ENCODE assay signal across 39 cellular contexts in the genomic region with DNA sequence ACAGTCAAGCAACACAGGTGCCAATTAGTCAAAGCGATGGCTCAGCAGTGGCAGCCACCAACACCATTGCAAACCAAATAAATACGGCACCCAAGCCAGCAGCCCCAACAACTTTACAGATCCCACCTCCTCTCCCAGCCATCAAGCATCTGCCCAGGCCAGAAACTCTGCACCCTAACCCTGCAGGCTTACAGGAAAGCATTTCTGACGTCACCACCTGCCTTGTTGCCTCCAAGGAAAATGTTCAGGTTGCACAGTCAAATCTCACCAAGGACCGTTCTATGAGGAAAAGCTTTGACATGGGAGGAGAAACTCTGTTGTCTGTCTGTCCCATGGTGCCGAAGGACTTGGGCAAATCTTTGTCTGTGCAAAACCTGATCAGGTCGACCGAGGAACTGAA. TPM values are rescaled to one million over a fixed set of nuclear protein-coding genes. Genes with fewer than 3 reads are reported as not detected.
"Had no signal": no experiment of that assay in that cellular context is flagged by ENCODE, and none has a peak within 500 bp of the region (broad histone marks: within the 10 kb centered on the region; RNA-seq: fewer than 3 reads in every experiment).

No MANE protein-coding gene starts in this region.

- H3K27ac Mint-ChIP-seq: activated B cell treated with CpG ODN at 0.5 μM for 24 hours; activated CD4-positive, alpha-beta memory T cell treated with anti-CD3 and anti-CD28 coated beads for 36 hours; activated CD4-positive, alpha-beta T cell treated with anti-CD3 and anti-CD28 coated beads, Interleukin-2, amount 10 ng/mL, durations not matched to agents 24 days and 14 days; activated CD8-positive, alpha-beta T cell treated with anti-CD3 and anti-CD28 coated beads for 36 hours; activated naive CD4-positive, alpha-beta T cell treated with anti-CD3 and anti-CD28 coated beads, Interleukin-2, amount 10 ng/mL, durations not matched to agents 7 days and 5 days; activated naive CD4-positive, alpha-beta T cell treated with anti-CD3 and anti-CD28 coated beads, Interleukin-2, amount 50 U/mL, for 24 hours; activated naive CD8-positive, alpha-beta T cell; activated naive CD8-positive, alpha-beta T cell treated with anti-CD3 and anti-CD28 coated beads, Interleukin-2, amount 10 ng/mL, durations not matched to agents 7 days and 5 days; activated naive CD8-positive, alpha-beta T cell treated with anti-CD3 and anti-CD28 coated beads, Interleukin-2, amount 50 U/mL, for 24 hours; activated T-helper 2 cell treated with anti-CD3 and anti-CD28 coated beads, Interferon-gamma antibody, Interleukin-2, Interleukin-4, amounts not matched to agents 10 μg/mL and 5 μg/mL and 100 μg/mL, durations not matched to agents 14 hours and 24 hours and 36 hours; brain; T-helper 1 cell treated with Interleukin-12 subunit alpha and Interleukin-12 subunit beta and Interleukin-4 antibody, amounts not matched to agents 30 μg/mL and 1 μg/mL, for 36 hours; T-helper 2 cell treated with Interferon-gamma antibody and Interleukin-4, amounts not matched to agents 5 μg/mL and 100 μg/mL, for 36 hours had no signal

- H3K4me1 ChIP-seq: ascending aorta had no signal

- H3K9me3 Mint-ChIP-seq: activated B cell treated with CpG ODN at 0.5 μM for 24 hours; activated CD4-positive, alpha-beta memory T cell treated with anti-CD3 and anti-CD28 coated beads for 36 hours; activated CD4-positive, alpha-beta T cell treated with anti-CD3 and anti-CD28 coated beads, Interleukin-2, amount 10 ng/mL, durations not matched to agents 24 days and 14 days; activated CD8-positive, alpha-beta T cell treated with anti-CD3 and anti-CD28 coated beads for 36 hours; activated naive CD4-positive, alpha-beta T cell treated with anti-CD3 and anti-CD28 coated beads, Interleukin-2, amount 10 ng/mL, durations not matched to agents 7 days and 5 days; activated naive CD4-positive, alpha-beta T cell treated with anti-CD3 and anti-CD28 coated beads, Interleukin-2, amount 50 U/mL, for 24 hours; activated naive CD8-positive, alpha-beta T cell treated with anti-CD3 and anti-CD28 coated beads, Interleukin-2, amount 10 ng/mL, durations not matched to agents 7 days and 5 days; activated naive CD8-positive, alpha-beta T cell treated with anti-CD3 and anti-CD28 coated beads, Interleukin-2, amount 50 U/mL, for 24 hours; activated T-cell treated with anti-CD3 and anti-CD28 coated beads, Interleukin-2, amount 50 U/mL, for 4 hours; activated T-helper 2 cell treated with anti-CD3 and anti-CD28 coated beads, Interferon-gamma antibody, Interleukin-2, Interleukin-4, amounts not matched to agents 10 μg/mL and 5 μg/mL and 100 μg/mL, durations not matched to agents 14 hours and 24 hours and 36 hours; brain; central memory CD8-positive, alpha-beta T cell; T-helper 1 cell treated with Interleukin-12 subunit alpha and Interleukin-12 subunit beta and Interleukin-4 antibody, amounts not matched to agents 30 μg/mL and 1 μg/mL, for 36 hours; T-helper 2 cell treated with Interferon-gamma antibody and Interleukin-4, amounts not matched to agents 5 μg/mL and 100 μg/mL, for 36 hours had no signal

- H3K27me3 ChIP-seq: ascending aorta, cardiac muscle cell had no signal

- H3K36me3 Mint-ChIP-seq: activated naive CD4-positive, alpha-beta T cell treated with anti-CD3 and anti-CD28 coated beads, Interleukin-2, amount 10 ng/mL, durations not matched to agents 7 days and 5 days; activated naive CD8-positive, alpha-beta T cell treated with anti-CD3 and anti-CD28 coated beads, Interleukin-2, amount 10 ng/mL, durations not matched to agents 7 days and 5 days; brain had no signal

- FAIRE-seq: TTC549 had no signal

- H3K27me3 Mint-ChIP-seq: activated B cell treated with CpG ODN at 0.5 μM for 24 hours; activated CD4-positive, alpha-beta memory T cell treated with anti-CD3 and anti-CD28 coated beads for 36 hours; activated CD4-positive, alpha-beta T cell treated with anti-CD3 and anti-CD28 coated beads, Interleukin-2, amount 10 ng/mL, durations not matched to agents 24 days and 14 days; activated CD8-positive, alpha-beta T cell treated with anti-CD3 and anti-CD28 coated beads for 36 hours; activated naive CD4-positive, alpha-beta T cell treated with anti-CD3 and anti-CD28 coated beads, Interleukin-2, amount 10 ng/mL, durations not matched to agents 7 days and 5 days; activated naive CD4-positive, alpha-beta T cell treated with anti-CD3 and anti-CD28 coated beads, Interleukin-2, amount 50 U/mL, for 24 hours; activated naive CD8-positive, alpha-beta T cell; activated naive CD8-positive, alpha-beta T cell treated with anti-CD3 and anti-CD28 coated beads, Interleukin-2, amount 10 ng/mL, durations not matched to agents 7 days and 5 days; activated naive CD8-positive, alpha-beta T cell treated with anti-CD3 and anti-CD28 coated beads, Interleukin-2, amount 50 U/mL, for 24 hours; central memory CD8-positive, alpha-beta T cell had no signal

- DNase-seq: activated B cell treated with CpG ODN at 0.5 μM for 24 hours; activated CD4-positive, alpha-beta memory T cell treated with anti-CD3 and anti-CD28 coated beads for 36 hours; activated CD4-positive, alpha-beta T cell treated with anti-CD3 and anti-CD28 coated beads for 4 hours; activated CD4-positive, alpha-beta T cell treated with anti-CD3 and anti-CD28 coated beads, Interleukin-2, amount 10 ng/mL, durations not matched to agents 24 days and 14 days; activated CD4-positive, alpha-beta T cell treated with anti-CD3 and anti-CD28 coated beads, Interleukin-2, amount 50 U/mL, for 1 hour; activated CD4-positive, alpha-beta T cell treated with anti-CD3 and anti-CD28 coated beads, Interleukin-2, amount 50 U/mL, for 4 hours; activated CD4-positive, CD25-positive, alpha-beta regulatory T cell treated with anti-CD3 and anti-CD28 coated beads, Interleukin-2, amount 50 U/mL, for 72 hours; activated CD8-positive, alpha-beta memory T cell treated with anti-CD3 and anti-CD28 coated beads, Interleukin-2, amount 50 U/mL, for 4 hours; activated CD8-positive, alpha-beta T cell treated with anti-CD3 and anti-CD28 coated beads for 36 hours; activated effector memory CD4-positive, alpha-beta T cell treated with Interleukin-2 at 50 U/mL for 16 hours; activated gamma-delta T cell; activated naive CD4-positive, alpha-beta T cell treated with anti-CD3 and anti-CD28 coated beads, Interleukin-2, amount 10 ng/mL, durations not matched to agents 7 days and 5 days; activated naive CD4-positive, alpha-beta T cell treated with Interleukin-2 at 50 U/mL for 16 hours; activated naive CD8-positive, alpha-beta T cell treated with anti-CD3 and anti-CD28 coated beads, Interleukin-2, amount 10 ng/mL, durations not matched to agents 7 days and 5 days; activated naive CD8-positive, alpha-beta T cell treated with anti-CD3 and anti-CD28 coated beads, Interleukin-2, amount 50 U/mL, for 24 hours; activated T-cell treated with anti-CD3 and anti-CD28 coated beads for 4 hours; activated T-cell treated with anti-CD3 and anti-CD28 coated beads, Interleukin-2, amount 50 U/mL, for 1 hour; activated T-cell treated with anti-CD3 and anti-CD28 coated beads, Interleukin-2, amount 50 U/mL, for 4 hours; amygdala; anterior cingulate cortex; caudate nucleus; cerebellar nuclear complex; T-helper 1 cell; T-helper 2 cell; T-helper 9 cell had no signal

- ATAC-seq: activated CD8-positive, alpha-beta T cell treated with anti-CD3 and anti-CD28 coated beads for 36 hours; activated naive CD8-positive, alpha-beta T cell treated with anti-CD3 and anti-CD28 coated beads, Interleukin-2, amount 50 U/mL, for 24 hours; activated T-cell treated with anti-CD3 and anti-CD28 coated beads, Interleukin-2, amount 50 U/mL, for 4 hours had no signal

- H3K4me3 Mint-ChIP-seq: activated B cell treated with CpG ODN at 0.5 μM for 24 hours; activated CD4-positive, alpha-beta memory T cell treated with anti-CD3 and anti-CD28 coated beads for 36 hours; activated CD4-positive, alpha-beta T cell treated with anti-CD3 and anti-CD28 coated beads, Interleukin-2, amount 10 ng/mL, durations not matched to agents 24 days and 14 days; activated CD8-positive, alpha-beta T cell treated with anti-CD3 and anti-CD28 coated beads for 36 hours; activated naive CD4-positive, alpha-beta T cell treated with anti-CD3 and anti-CD28 coated beads, Interleukin-2, amount 10 ng/mL, durations not matched to agents 7 days and 5 days; activated naive CD4-positive, alpha-beta T cell treated with anti-CD3 and anti-CD28 coated beads, Interleukin-2, amount 50 U/mL, for 24 hours; activated naive CD8-positive, alpha-beta T cell; activated naive CD8-positive, alpha-beta T cell treated with anti-CD3 and anti-CD28 coated beads, Interleukin-2, amount 10 ng/mL, durations not matched to agents 7 days and 5 days; activated naive CD8-positive, alpha-beta T cell treated with anti-CD3 and anti-CD28 coated beads, Interleukin-2, amount 50 U/mL, for 24 hours; activated T-cell treated with anti-CD3 and anti-CD28 coated beads, Interleukin-2, amount 50 U/mL, for 4 hours; brain; central memory CD8-positive, alpha-beta T cell; T-helper 1 cell treated with Interleukin-12 subunit alpha and Interleukin-12 subunit beta and Interleukin-4 antibody, amounts not matched to agents 30 μg/mL and 1 μg/mL, for 36 hours; T-helper 2 cell treated with Interferon-gamma antibody and Interleukin-4, amounts not matched to agents 5 μg/mL and 100 μg/mL, for 36 hours had no signal

- H3K4me1 Mint-ChIP-seq: activated B cell treated with CpG ODN at 0.5 μM for 24 hours; activated CD4-positive, alpha-beta T cell treated with anti-CD3 and anti-CD28 coated beads, Interleukin-2, amount 10 ng/mL, durations not matched to agents 24 days and 14 days; activated naive CD4-positive, alpha-beta T cell treated with anti-CD3 and anti-CD28 coated beads, Interleukin-2, amount 10 ng/mL, durations not matched to agents 7 days and 5 days; activated naive CD4-positive, alpha-beta T cell treated with anti-CD3 and anti-CD28 coated beads, Interleukin-2, amount 50 U/mL, for 24 hours; activated naive CD8-positive, alpha-beta T cell treated with anti-CD3 and anti-CD28 coated beads, Interleukin-2, amount 10 ng/mL, durations not matched to agents 7 days and 5 days; activated naive CD8-positive, alpha-beta T cell treated with anti-CD3 and anti-CD28 coated beads, Interleukin-2, amount 50 U/mL, for 24 hours; brain; central memory CD8-positive, alpha-beta T cell had no signal

- H3K4me3 ChIP-seq: ascending aorta, cardiac muscle cell had no signal

- H3K27ac ChIP-seq: ascending aorta, cardiac muscle cell, VCaP had no signal

- H3K9me3 ChIP-seq: ascending aorta had no signal

RNA-seq across cellular contexts. Expression of gene KHDC1L, which starts 30.6 kb away (rescaled TPM):
- total RNA-seq: activated B cell treated with CpG ODN at 0.5 μM for 24 hours; activated CD4-positive, alpha-beta memory T cell treated with anti-CD3 and anti-CD28 coated beads for 36 hours; activated CD4-positive, alpha-beta T cell treated with anti-CD3 and anti-CD28 coated beads, Interleukin-2, amount 10 ng/mL, durations not matched to agents 24 days and 14 days; activated CD8-positive, alpha-beta T cell treated with anti-CD3 and anti-CD28 coated beads for 36 hours; activated naive CD8-positive, alpha-beta T cell treated with anti-CD3 and anti-CD28 coated beads, Interleukin-2, amount 10 ng/mL, durations not matched to agents 7 days and 5 days; activated T-cell treated with anti-CD3 and anti-CD28 coated beads, Interleukin-2, amount 50 U/mL, for 4 hours; activated T-helper 2 cell treated with anti-CD3 and anti-CD28 coated beads, Interferon-gamma antibody, Interleukin-2, Interleukin-4, amounts not matched to agents 10 μg/mL and 5 μg/mL and 100 μg/mL, durations not matched to agents 14 hours and 24 hours and 36 hours; ascending aorta; bronchial epithelial cell; cardiac muscle cell; chondrocyte had no signal
- polyA plus RNA-seq: adipose tissue had no signal
